ENCODE assay signal across 1 cellular context in genomic region chr9:70439991-70440706, GRCh38.
TF ChIP-seq lines count a peak whose summit lies in the region.

No MANE protein-coding gene starts in this region.

TF ChIP-seq in HepG2, 621 proteins besides CTCF, POLR2A, EP300 and RAD21:
- TF ChIP-seq ZSCAN31 (CRISPR knock-in tag; IDR thresholded peaks at IDR 0.05; ENCODE audit: low read depth) (no peak), MTF1 (CRISPR knock-in tag; IDR thresholded peaks at IDR 0.05) (no peak), ZNF749 (CRISPR knock-in tag; IDR thresholded peaks at IDR 0.05; ENCODE audit: borderline replicate concordance) (no peak), ZNF800 (CRISPR knock-in tag; IDR thresholded peaks at IDR 0.05) (no peak), HDAC2 (CRISPR knock-in tag; IDR thresholded peaks at IDR 0.05) (no peak), FOSL2 (CRISPR knock-in tag; IDR thresholded peaks at IDR 0.05) (peak; percentile 55; the same call in 1 of the 2 replicates), SP2 (CRISPR knock-in tag; IDR thresholded peaks at IDR 0.05) (no peak), TCF7 (IDR thresholded peaks at IDR 0.05; ENCODE audit: low read depth) (peak; percentile 61; the same call in 1 of the 2 replicates), ZNF496 (CRISPR knock-in tag; IDR thresholded peaks at IDR 0.05; ENCODE audit: insufficient replicate concordance) (no peak), PRDM15 (CRISPR knock-in tag; IDR thresholded peaks at IDR 0.05) (no peak), KIAA2018 (CRISPR knock-in tag; IDR thresholded peaks at IDR 0.05; ENCODE audit: borderline replicate concordance) (no peak), FOXA1 (IDR thresholded peaks at IDR 0.05) (no peak), FOXA1 (CRISPR knock-in tag; IDR thresholded peaks at IDR 0.05) (0 out of 2 replicates have a peak, but pooled peaks have one; percentile 8), AFF4 (CRISPR knock-in tag; IDR thresholded peaks at IDR 0.05) (no peak), SOX13 (IDR thresholded peaks at IDR 0.05) (no peak), SOX13 (CRISPR knock-in tag; conservative IDR thresholded peaks at IDR 0.05 in 1 of 2, IDR thresholded peaks at IDR 0.05 in 1 of 2) (peak in 1 of 2 experiments; percentile 24; a peak in 1 of 4 replicates), ZNF121 (CRISPR knock-in tag; IDR thresholded peaks at IDR 0.05) (0 out of 2 replicates have a peak, but pooled peaks have one; percentile 33), SOX5 (CRISPR knock-in tag; IDR thresholded peaks at IDR 0.05; ENCODE audit: borderline replicate concordance) (0 out of 2 replicates have a peak, but pooled peaks have one; percentile 4), PRPF4 (IDR thresholded peaks at IDR 0.05; ENCODE audit: low read depth, low read length, poor library complexity, severe bottlenecking) (no peak), ZSCAN9 (CRISPR knock-in tag; IDR thresholded peaks at IDR 0.05; ENCODE audit: borderline replicate concordance) (no peak)
